Comparison of ENCODE assay signal across 13 cellular contexts in the genomic region with DNA sequence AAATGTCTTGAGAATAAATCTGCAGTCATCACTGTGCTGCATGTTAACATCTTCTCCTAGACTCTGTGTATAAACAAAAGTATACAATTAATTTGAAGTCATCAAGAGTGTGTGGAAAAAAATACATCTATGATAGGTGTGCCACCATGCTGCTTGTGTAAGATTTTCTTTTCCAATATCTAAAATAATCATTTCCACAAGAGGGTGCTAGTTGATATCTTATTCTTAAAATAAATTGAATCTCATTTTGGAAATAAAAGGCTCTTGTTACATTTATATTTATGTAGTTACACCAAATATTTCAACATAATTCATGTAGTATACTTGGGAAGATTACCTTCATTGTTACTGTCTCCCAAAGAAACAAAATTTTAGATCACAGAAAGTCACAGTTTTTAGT. TPM values are rescaled to one million over a fixed set of nuclear protein-coding genes. Genes with fewer than 3 reads are reported as not detected.
DNase-seq lines count a peak whose midpoint lies in the region; ATAC-seq and TF ChIP-seq lines count a peak whose summit lies in the region.
"Had no signal": no experiment of that assay in that cellular context is flagged by ENCODE, and none has a peak within 500 bp of the region (broad histone marks: within the 10 kb centered on the region; RNA-seq: fewer than 3 reads in every experiment).

No MANE protein-coding gene starts in this region.

- no peaks in the 10 kb centered on the region for H4K20me1 ChIP-seq in DOHH2 (ENCODE audit: control insufficient read depth, insufficient read depth, low read depth, low read length)

- H3K4me1 ChIP-seq in DOHH2 (ENCODE audit: control insufficient read depth, low read length): no peaks in the 10 kb centered on the region
- H3K4me1 ChIP-seq: stomach had no signal

- no peaks in the 10 kb centered on the region for H3K4me1 Mint-ChIP-seq in brain
- H3K4me1 Mint-ChIP-seq in neural crest cell: no peaks in the 10 kb centered on the region

- no peaks in the 10 kb centered on the region for H3K36me3 ChIP-seq in DOHH2 (ENCODE audit: control insufficient read depth, low read length)
- H3K36me3 ChIP-seq: stomach had no signal

- no peak overlapping the region for H3K4me2 ChIP-seq in DOHH2 (ENCODE audit: low read length)

- H3K79me2 ChIP-seq in DOHH2 (ENCODE audit: control insufficient read depth, low read length): no peaks in the 10 kb centered on the region

- no peak overlapping the region for H3K27ac ChIP-seq in DOHH2 (ENCODE audit: low read depth, low read length)
- H3K27ac ChIP-seq: stomach had no signal

- DNase-seq in LNCaP clone FGC (ENCODE audit: low read depth) (no peak), neural crest cell (ENCODE audit: low read depth, low spot score) (no peak), GM19238 (ENCODE audit: insufficient read length, low spot score) (no peak), H4 (ENCODE audit: low spot score) (no peak)
- DNase-seq: activated naive CD4-positive, alpha-beta T cell; effector CD8-positive, alpha-beta T cell; NCI-H187; SHP77 treated with DMSO at 0.1 percent for 48 hours; stimulated activated CD4-positive, alpha-beta T cell treated with anti-CD3 and anti-CD28 coated beads, Interleukin-2, amount 100 ng/mL, for 24 hours; stomach had no signal

- H3K36me3 Mint-ChIP-seq in brain: no peaks in the 10 kb centered on the region
- no peaks in the 10 kb centered on the region for H3K36me3 Mint-ChIP-seq in neural crest cell (ENCODE audit: low read depth)

- TF ChIP-seq CTCF in DOHH2 (IDR thresholded peaks at IDR 0.05; ENCODE audit: low read depth, low read length, poor library complexity, severe bottlenecking) (peak; percentile 18), LNCaP clone FGC (IDR thresholded peaks at IDR 0.05; ENCODE audit: control insufficient read depth, extremely low read depth, insufficient read depth) (peak; percentile 28), brain (conservative IDR thresholded peaks at IDR 0.05) (peak; percentile 41 to 46), neural crest cell (conservative IDR thresholded peaks at IDR 0.05) (peak; percentile 47)

- no peak overlapping the region for H3K4me3 Mint-ChIP-seq in brain
- no peak overlapping the region for H3K4me3 Mint-ChIP-seq in neural crest cell

- H3K4me3 ChIP-seq in DOHH2 (ENCODE audit: low read length): no peak overlapping the region
- H3K4me3 ChIP-seq in LNCaP clone FGC (ENCODE audit: low read depth, low read length): no peak overlapping the region
- H3K4me3 ChIP-seq: stomach had no signal

- H3K27me3 Mint-ChIP-seq in brain (peaks cover 3% of the 10 kb centered on the region), neural crest cell (ENCODE audit: low read depth) (no peaks in the 10 kb centered on the region)

- no peak overlapping the region for H3K27ac Mint-ChIP-seq in brain
- no peak overlapping the region for H3K27ac Mint-ChIP-seq in neural crest cell (ENCODE audit: unreplicated experiment)

- ATAC-seq in GM19455 (IDR thresholded peaks at IDR 0.05; ENCODE audit: unreplicated experiment): no peak

- 0 out of 2 replicates have a peak, but pooled peaks cover 2% of the 10 kb centered on the region for H3K27me3 ChIP-seq in DOHH2 (ENCODE audit: control insufficient read depth, low read length)
- H3K27me3 ChIP-seq: stomach had no signal

- no peaks in the 10 kb centered on the region for H3K9me2 ChIP-seq in DOHH2 (replicated peaks; ENCODE audit: control insufficient read depth, low read length)

- no peaks in the 10 kb centered on the region for H3K9me3 Mint-ChIP-seq in brain
- no peaks in the 10 kb centered on the region for H3K9me3 Mint-ChIP-seq in neural crest cell

- no peaks in the 10 kb centered on the region for H3F3A ChIP-seq in DOHH2 (ENCODE audit: control insufficient read depth, insufficient read depth)

- no peaks in the 10 kb centered on the region for H3K9me3 ChIP-seq in DOHH2 (ENCODE audit: control insufficient read depth, insufficient read depth, low read length)
- H3K9me3 ChIP-seq: stomach had no signal

RNA-seq across cellular contexts. Expression of gene MOCS2, which starts 14.1 kb away (rescaled TPM):
- polyA plus RNA-seq in brain (ENCODE audit: insufficient read depth, low read depth, low replicate concordance): 31.6 TPM
- total RNA-seq in neural crest cell: 28.8 and 29.3 TPM in 2 replicates
- 88.9 and 103 TPM in 2 replicates for total RNA-seq in H4 (2014; rRNA removed; shearing (Covaris generic))
